In the genomic region with DNA sequence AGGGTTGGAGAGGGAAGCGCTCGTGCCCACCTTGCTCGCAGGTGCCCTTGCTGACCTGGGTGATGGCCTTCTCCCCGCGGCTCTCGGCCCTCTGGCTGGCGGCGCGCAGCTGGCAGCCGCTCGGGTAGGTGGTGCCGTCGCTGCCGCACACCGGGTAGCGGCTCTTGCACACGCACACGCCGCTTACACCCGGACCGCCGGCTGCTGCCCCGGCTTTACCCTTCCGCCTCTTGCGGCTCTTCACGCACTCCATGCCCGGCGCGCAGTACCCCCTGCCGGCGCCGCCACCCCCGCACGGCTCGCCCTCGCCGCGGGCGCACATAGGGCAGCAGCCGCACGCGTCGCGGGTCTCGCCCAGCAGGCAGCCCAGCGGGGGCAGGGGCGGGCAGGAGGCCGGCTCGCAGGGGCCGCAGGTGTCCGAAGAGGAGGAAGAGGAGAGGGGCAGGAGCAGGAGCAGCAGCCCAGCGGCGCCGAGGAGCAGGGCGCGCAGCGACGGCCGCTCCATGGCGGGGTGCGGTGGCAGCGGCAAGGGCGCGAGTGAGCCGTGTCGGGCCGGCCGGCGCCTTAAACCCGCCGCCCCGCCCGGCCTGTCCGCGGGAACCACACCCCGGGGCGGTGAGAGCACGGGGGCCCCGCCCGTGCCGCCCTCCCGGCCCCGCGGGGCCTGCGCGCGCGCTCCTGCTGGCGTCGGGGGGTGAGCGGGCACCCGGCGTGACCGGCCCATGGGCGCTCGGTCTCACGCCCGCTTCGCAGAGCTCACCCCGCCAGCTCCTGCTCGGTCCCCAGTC, we compare ENCODE assay signal across 8 cellular contexts. TPM values are rescaled to one million over a fixed set of nuclear protein-coding genes. Genes with fewer than 3 reads are reported as not detected.
A peak's percentile ranks its signal among the peaks of the same experiment; 100 is the strongest.
DNase-seq lines count a peak whose midpoint lies in the region; ATAC-seq, FAIRE-seq and TF ChIP-seq lines count a peak whose summit lies in the region.

Gene IGFBP7, minus strand, starts transcription at position 539 of the 788 bp plus-strand sequence. Its CDS starts 34 bp downstream, at position 505.

- FAIRE-seq in GM12891 (lab: Jason Lieb, UNC): no peak

- H3K4me1 Mint-ChIP-seq in activated CD4-positive, alpha-beta memory T cell treated with anti-CD3 and anti-CD28 coated beads, Interleukin-2, amount 10 ng/mL, durations not matched to agents 7 days and 5 days: peaks cover 20% of the 10 kb centered on the region
- peaks cover 5 to 29% (median 17%) of the 10 kb centered on the region in 7 donors for H3K4me1 Mint-ChIP-seq in naive thymus-derived CD4-positive, alpha-beta T cell

- H3K9me3 ChIP-seq in naive thymus-derived CD4-positive, alpha-beta T cell (ENCODE audit: control insufficient read depth in 2 of 3, low read length in 3 of 3): no peaks in the 10 kb centered on the region

- no peaks in the 10 kb centered on the region for H3K36me3 ChIP-seq in naive thymus-derived CD4-positive, alpha-beta T cell (ENCODE audit: control insufficient read depth in 2 of 3, insufficient read depth in 3 of 3, low read length in 3 of 3)

- CTCF ChIA-PET in activated CD4-positive, alpha-beta memory T cell treated with anti-CD3 and anti-CD28 coated beads, Interleukin-2, amount 10 ng/mL, durations not matched to agents 7 days and 5 days (lab: Charles Lee): interaction anchor here (1.5 kb wide), 1 partner anchor 53 kb away, joined by 6 read pairs; no protein-coding TSS in a partner anchor
- CTCF ChIA-PET in naive thymus-derived CD4-positive, alpha-beta T cell (lab: Charles Lee): no interaction called here

- peak; percentile 19 for ATAC-seq in HG03460 (IDR thresholded peaks at IDR 0.05; ENCODE audit: unreplicated experiment)
- peak; percentile 74 for ATAC-seq in naive thymus-derived CD4-positive, alpha-beta T cell
- ATAC-seq in HG02571 (IDR thresholded peaks at IDR 0.05; ENCODE audit: unreplicated experiment): no peak

- POLR2A ChIA-PET in activated CD4-positive, alpha-beta memory T cell treated with anti-CD3 and anti-CD28 coated beads, Interleukin-2, amount 10 ng/mL, durations not matched to agents 7 days and 5 days (lab: Charles Lee): no interaction called here
- POLR2A ChIA-PET in naive thymus-derived CD4-positive, alpha-beta T cell (lab: Charles Lee): no interaction called here

- H3K27me3 Mint-ChIP-seq in activated CD4-positive, alpha-beta memory T cell treated with anti-CD3 and anti-CD28 coated beads, Interleukin-2, amount 10 ng/mL, durations not matched to agents 7 days and 5 days: peaks cover 67% of the 10 kb centered on the region
- H3K27me3 Mint-ChIP-seq in naive thymus-derived CD4-positive, alpha-beta T cell: peaks cover 61 to 81% (median 75%) of the 10 kb centered on the region in 5 donors

- H3K36me3 Mint-ChIP-seq in activated CD4-positive, alpha-beta memory T cell treated with anti-CD3 and anti-CD28 coated beads, Interleukin-2, amount 10 ng/mL, durations not matched to agents 7 days and 5 days (ENCODE audit: low read depth): peaks cover 2% of the 10 kb centered on the region
- H3K36me3 Mint-ChIP-seq in naive thymus-derived CD4-positive, alpha-beta T cell: peaks cover 0 to 9% (median 2%) of the 10 kb centered on the region in 5 donors

- H3K27ac Mint-ChIP-seq in activated CD4-positive, alpha-beta memory T cell treated with anti-CD3 and anti-CD28 coated beads, Interleukin-2, amount 10 ng/mL, durations not matched to agents 7 days and 5 days: no peak within 1 kb of the TSS
- H3K27ac Mint-ChIP-seq in naive thymus-derived CD4-positive, alpha-beta T cell: peak within 1 kb of the TSS in 2 of 9 donors; percentile 46 to 49

- intact Hi-C loops in naive thymus-derived CD4-positive, alpha-beta T cell (cut with micrococcal nuclease): no loop called here

- H3K27me3 ChIP-seq in naive thymus-derived CD4-positive, alpha-beta T cell (ENCODE audit: control insufficient read depth in 2 of 2, insufficient read depth in 2 of 2, low read length in 2 of 2): peaks cover 0 to 3% of the 10 kb centered on the region in 2 donors

- H3K4me3 Mint-ChIP-seq in activated CD4-positive, alpha-beta memory T cell treated with anti-CD3 and anti-CD28 coated beads, Interleukin-2, amount 10 ng/mL, durations not matched to agents 7 days and 5 days: peak within 1 kb of the TSS; percentile 69
- peak within 1 kb of the TSS; percentile 78 to 93 (median 84) for H3K4me3 Mint-ChIP-seq in naive thymus-derived CD4-positive, alpha-beta T cell

- no peaks in the 10 kb centered on the region for H3K9me3 Mint-ChIP-seq in activated CD4-positive, alpha-beta memory T cell treated with anti-CD3 and anti-CD28 coated beads, Interleukin-2, amount 10 ng/mL, durations not matched to agents 7 days and 5 days
- H3K9me3 Mint-ChIP-seq in naive thymus-derived CD4-positive, alpha-beta T cell: no peaks in the 10 kb centered on the region

- TF ChIP-seq POLR2A in GM12891 (IDR thresholded peaks at IDR 0.05; ENCODE audit: low read depth, low read length): no peak

- TF ChIP-seq CTCF in 22Rv1 (IDR thresholded peaks at IDR 0.05): peak; percentile 15; the same call in 1 of the 2 replicates
- no peak for TF ChIP-seq CTCF in fibroblast of the aortic adventitia (IDR thresholded peaks at IDR 0.05; ENCODE audit: insufficient read depth, low read length)

- H3K27ac ChIP-seq in 22Rv1: no peak within 1 kb of the TSS
- no peak within 1 kb of the TSS for H3K27ac ChIP-seq in naive thymus-derived CD4-positive, alpha-beta T cell (ENCODE audit: low read depth, low read length)

- peak; percentile 40 for DNase-seq in GM12891 (ENCODE audit: insufficient read length, low spot score)
- no peak for DNase-seq in activated CD4-positive, alpha-beta memory T cell treated with anti-CD3 and anti-CD28 coated beads, Interleukin-2, amount 10 ng/mL, durations not matched to agents 7 days and 5 days
- peak; percentile 49 for DNase-seq in fibroblast of the aortic adventitia (ENCODE audit: low read depth)
- peak in 1 of 9 donors; percentile 27 for DNase-seq in naive thymus-derived CD4-positive, alpha-beta T cell
- DNase-seq in foreskin melanocyte: no peak

- H3K4me3 ChIP-seq in fibroblast of the aortic adventitia (ENCODE audit: low read depth, low read length): peak within 1 kb of the TSS; percentile 84
- H3K4me3 ChIP-seq in naive thymus-derived CD4-positive, alpha-beta T cell (ENCODE audit: low read length): peak within 1 kb of the TSS; percentile 34

- no peaks in the 10 kb centered on the region for H3K4me1 ChIP-seq in naive thymus-derived CD4-positive, alpha-beta T cell (ENCODE audit: control insufficient read depth in 2 of 2, insufficient read depth in 2 of 2, low read length in 2 of 2)

TF ChIP-seq in GM12891, 5 proteins besides CTCF, POLR2A, EP300 and RAD21:
- TF ChIP-seq TAF1 (IDR thresholded peaks at IDR 0.05; ENCODE audit: low read depth, low read length): no peak
- TF ChIP-seq POU2F2 (IDR thresholded peaks at IDR 0.05; ENCODE audit: low read depth, low read length): no peak
- no peak for TF ChIP-seq PAX5 (IDR thresholded peaks at IDR 0.05; ENCODE audit: insufficient read depth, low read length, severe bottlenecking)
- TF ChIP-seq POLR2AphosphoS5 (IDR thresholded peaks at IDR 0.05; ENCODE audit: low read depth, low read length): no peak
- no peak for TF ChIP-seq SPI1 (IDR thresholded peaks at IDR 0.05; ENCODE audit: low read depth, low read length)
TF ChIP-seq in GM12891: peak in this region for 0.

RNA-seq across cellular contexts. Expression of gene IGFBP7, which starts in this region (rescaled TPM):
- 0.18 TPM for polyA plus RNA-seq in GM12891 (2012; ENCODE audit: low read depth, missing spikeins)
- not detected for total RNA-seq in activated CD4-positive, alpha-beta memory T cell treated with anti-CD3 and anti-CD28 coated beads, Interleukin-2, amount 10 ng/mL, durations not matched to agents 7 days and 5 days
- 263 and 2,449 TPM in 2 replicates for total RNA-seq in fibroblast of the aortic adventitia (ENCODE audit: low replicate concordance)
- 10 to 100 TPM in 1 of 5 experiments, 1 to 10 TPM in 1, not detected in 3; 1.1 to 16.7 TPM for total RNA-seq in naive thymus-derived CD4-positive, alpha-beta T cell
- under 1 TPM; 0.37 to 0.48 TPM for polyA plus RNA-seq in naive thymus-derived CD4-positive, alpha-beta T cell

Comparison
In these comparisons a context has a peak if more than half of its experiments do, and no peak if none do; other contexts are left out.
1. RNA of gene IGFBP7 (total RNA-seq): 263 to 2,449 TPM in fibroblast of the aortic adventitia; 1.1 to 16.7 TPM in naive thymus-derived CD4-positive, alpha-beta T cell and not detected in activated CD4-positive, alpha-beta memory T cell treated with anti-CD3 and anti-CD28 coated beads, Interleukin-2, amount 10 ng/mL, durations not matched to agents 7 days and 5 days; every median in the first group is over 10 times any median in the second.
2. DNase-seq: peak in GM12891 (single experiment) and fibroblast of the aortic adventitia (single experiment); none in activated CD4-positive, alpha-beta memory T cell treated with anti-CD3 and anti-CD28 coated beads, Interleukin-2, amount 10 ng/mL, durations not matched to agents 7 days and 5 days (single experiment) and foreskin melanocyte (single experiment).